ENCODE assay signal across 24 cellular contexts in genomic region chr1:209370616-209371015, GRCh38.
"Had no signal": no experiment of that assay in that cellular context is flagged by ENCODE, and none has a peak within 500 bp of the region (broad histone marks: within the 10 kb centered on the region; RNA-seq: fewer than 3 reads in every experiment).

No MANE protein-coding gene starts in this region.

- H3K27ac Mint-ChIP-seq: activated B cell treated with CpG ODN at 0.5 μM for 24 hours; activated CD8-positive, alpha-beta T cell treated with anti-CD3 and anti-CD28 coated beads for 36 hours; activated naive CD8-positive, alpha-beta T cell; activated T-helper 2 cell treated with anti-CD3 and anti-CD28 coated beads, Interferon-gamma antibody, Interleukin-2, Interleukin-4, amounts not matched to agents 10 μg/mL and 5 μg/mL and 100 μg/mL, durations not matched to agents 14 hours and 24 hours and 36 hours; effector memory CD8-positive, alpha-beta T cell; nephron; T-cell had no signal

- H3K36me3 Mint-ChIP-seq: activated naive CD8-positive, alpha-beta T cell; T-cell had no signal

- H3K4me1 Mint-ChIP-seq: activated B cell treated with CpG ODN at 0.5 μM for 24 hours, T-cell had no signal

- H3K4me1 ChIP-seq: colonic mucosa, gastrocnemius medialis, right lobe of liver, thyroid gland had no signal

- H3K27me3 ChIP-seq: cardiac muscle cell, colonic mucosa, gastrocnemius medialis, right lobe of liver, thyroid gland had no signal

- DNase-seq: activated B cell treated with CpG ODN at 0.5 μM for 24 hours; activated CD4-positive, alpha-beta T cell treated with anti-CD3 and anti-CD28 coated beads, Interleukin-2, amount 50 U/mL, for 1 hour; activated CD8-positive, alpha-beta T cell treated with anti-CD3 and anti-CD28 coated beads for 36 hours; activated naive CD4-positive, alpha-beta T cell treated with Interleukin-2 at 50 U/mL for 16 hours; activated T-cell treated with anti-CD3 and anti-CD28 coated beads, Interleukin-2, amount 50 U/mL, for 48 hours; anterior cingulate cortex; cerebellar nuclear complex; colonic mucosa; effector memory CD8-positive, alpha-beta T cell; gastrocnemius medialis; glutamatergic neuron; left ventricle myocardium inferior; right lobe of liver; stimulated activated CD4-positive, alpha-beta T cell treated with anti-CD3 and anti-CD28 coated beads, Interleukin-12 subunit alpha, Interleukin-12 subunit beta, amount 100 ng/mL, for 4 hours; stimulated activated CD4-positive, alpha-beta T cell treated with anti-CD3 and anti-CD28 coated beads, Interleukin-4, amount 100 ng/mL, for 1 hour; stimulated activated naive CD8-positive, alpha-beta T cell treated with anti-CD3 and anti-CD28 coated beads, Interleukin-15, Interleukin-2, amounts not matched to agents 100 U/mL and 50 U/mL, for 24 hours; T-cell; thyroid gland had no signal

- H3K36me3 ChIP-seq: cardiac muscle cell, colonic mucosa, gastrocnemius medialis, left ventricle myocardium inferior, neutrophil, right lobe of liver, thyroid gland had no signal

- H3K4me3 Mint-ChIP-seq: activated B cell treated with CpG ODN at 0.5 μM for 24 hours; activated CD8-positive, alpha-beta T cell treated with anti-CD3 and anti-CD28 coated beads for 36 hours; activated naive CD8-positive, alpha-beta T cell; effector memory CD8-positive, alpha-beta T cell; nephron; T-cell had no signal

- H3K27me3 Mint-ChIP-seq: activated naive CD8-positive, alpha-beta T cell had no signal

- ATAC-seq: activated CD8-positive, alpha-beta T cell treated with anti-CD3 and anti-CD28 coated beads for 36 hours; effector memory CD8-positive, alpha-beta T cell; gastrocnemius medialis; right lobe of liver; stimulated activated naive CD8-positive, alpha-beta T cell treated with anti-CD3 and anti-CD28 coated beads, Interleukin-15, Interleukin-2, amounts not matched to agents 100 U/mL and 50 U/mL, for 24 hours; T-cell had no signal

- H3K27ac ChIP-seq: cardiac muscle cell, colonic mucosa, gastrocnemius medialis, left ventricle myocardium inferior, neutrophil, right lobe of liver, thyroid gland had no signal

- H3K4me3 ChIP-seq: cardiac muscle cell, colonic mucosa, gastrocnemius medialis, left ventricle myocardium inferior, lung, right lobe of liver, thyroid gland had no signal

- H3K9me3 Mint-ChIP-seq: activated B cell treated with CpG ODN at 0.5 μM for 24 hours; activated CD8-positive, alpha-beta T cell treated with anti-CD3 and anti-CD28 coated beads for 36 hours; activated T-helper 2 cell treated with anti-CD3 and anti-CD28 coated beads, Interferon-gamma antibody, Interleukin-2, Interleukin-4, amounts not matched to agents 10 μg/mL and 5 μg/mL and 100 μg/mL, durations not matched to agents 14 hours and 24 hours and 36 hours; effector memory CD8-positive, alpha-beta T cell; T-cell had no signal
